1 cellular context compared by ENCODE assay signal in genomic region chr5:123705741-123706140, GRCh38.
TF ChIP-seq lines count a peak whose summit lies in the region.

No MANE protein-coding gene starts in this region.

TF ChIP-seq in HepG2, 621 proteins besides CTCF, POLR2A, EP300 and RAD21 (continued from another document):
- TF ChIP-seq THAP9 (CRISPR knock-in tag; IDR thresholded peaks at IDR 0.05; ENCODE audit: borderline replicate concordance) (no peak), ZBTB3 (CRISPR knock-in tag; IDR thresholded peaks at IDR 0.05; ENCODE audit: borderline replicate concordance, low read depth) (no peak), PHF5A (CRISPR knock-in tag; IDR thresholded peaks at IDR 0.05; ENCODE audit: low read depth, unreplicated experiment) (no peak), SP4 (CRISPR knock-in tag; IDR thresholded peaks at IDR 0.05) (no peak)
